In the genomic region with DNA sequence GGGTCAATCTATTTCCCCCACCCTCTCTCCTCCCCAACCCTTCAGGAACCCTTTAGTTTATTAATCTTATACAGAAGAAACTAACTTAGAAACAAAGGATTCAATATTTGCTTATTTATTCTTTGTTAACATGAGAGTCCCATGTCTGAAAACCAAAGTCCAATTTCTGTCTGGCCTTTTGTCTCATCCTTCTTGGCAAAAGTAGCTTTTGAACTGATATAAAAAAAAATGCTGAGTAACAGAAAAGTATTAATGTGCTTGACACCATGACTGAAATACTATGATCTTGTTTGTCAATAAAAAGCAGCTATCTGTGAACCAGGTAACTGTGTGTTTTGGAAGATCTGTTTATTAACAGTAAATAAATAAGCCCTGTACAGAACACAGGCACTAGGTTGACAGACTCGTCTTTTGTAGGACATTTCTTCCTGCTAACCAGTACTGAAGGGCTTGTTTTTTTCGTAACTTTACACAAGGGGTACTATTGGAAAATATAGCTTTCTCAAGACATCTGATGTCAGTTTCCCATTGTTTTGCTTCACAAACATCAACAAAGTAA, we compare ENCODE assay signal across 28 cellular contexts. TPM values are rescaled to one million over a fixed set of nuclear protein-coding genes. Genes with fewer than 3 reads are reported as not detected.
"Had no signal": no experiment of that assay in that cellular context is flagged by ENCODE, and none has a peak within 500 bp of the region (broad histone marks: within the 10 kb centered on the region; RNA-seq: fewer than 3 reads in every experiment).

No MANE protein-coding gene starts in this region.

- H3K36me3 Mint-ChIP-seq: activated naive CD4-positive, alpha-beta T cell treated with anti-CD3 and anti-CD28 coated beads, Interleukin-2, amount 50 U/mL, for 72 hours had no signal

- H3K27ac ChIP-seq: pancreas, psoas muscle, right atrium auricular region, thyroid gland, upper lobe of right lung had no signal

- H3K4me3 ChIP-seq: pancreas, psoas muscle, right atrium auricular region, thyroid gland, upper lobe of right lung had no signal

- DNase-seq: activated CD4-positive, alpha-beta T cell treated with anti-CD3 and anti-CD28 coated beads, Interleukin-2, amount 10 ng/mL, durations not matched to agents 24 days and 14 days; activated CD8-positive, alpha-beta T cell treated with anti-CD3 and anti-CD28 coated beads for 36 hours; aorta; effector memory CD4-positive, alpha-beta T cell; foreskin melanocyte; glutamatergic neuron; hippocampal formation; left ventricle myocardium superior; pancreas; psoas muscle; stimulated activated CD4-positive, alpha-beta T cell treated with anti-CD3 and anti-CD28 coated beads, Interleukin-12 subunit alpha, Interleukin-12 subunit beta, amount 100 ng/mL, for 4 hours; stimulated activated CD4-positive, alpha-beta T cell treated with anti-CD3 and anti-CD28 coated beads, Interleukin-4, amount 100 ng/mL, for 4 hours; substantia nigra; thyroid gland; upper lobe of right lung had no signal

- H3K4me1 Mint-ChIP-seq: activated CD4-positive, alpha-beta T cell treated with anti-CD3 and anti-CD28 coated beads, Interleukin-2, amount 10 ng/mL, durations not matched to agents 24 days and 14 days; activated T-helper 17 cell treated with anti-CD3 and anti-CD28 coated beads, Interleukin-2, amount 50 U/mL, for 72 hours; brain; central memory CD8-positive, alpha-beta T cell; nephron had no signal

- FAIRE-seq: colon, pancreas had no signal

- ATAC-seq: activated CD8-positive, alpha-beta T cell treated with anti-CD3 and anti-CD28 coated beads for 36 hours; activated naive CD4-positive, alpha-beta T cell treated with anti-CD3 and anti-CD28 coated beads, Interleukin-2, amount 50 U/mL, for 72 hours; activated T-helper 17 cell treated with anti-CD3 and anti-CD28 coated beads, Interleukin-2, amount 50 U/mL, for 72 hours; esophagus mucosa; left ventricle myocardium superior; pancreas; psoas muscle; upper lobe of right lung had no signal

- H3K27me3 ChIP-seq: pancreas, right atrium auricular region, thyroid gland, upper lobe of right lung had no signal

- H3K27ac Mint-ChIP-seq: activated CD4-positive, alpha-beta T cell treated with anti-CD3 and anti-CD28 coated beads, Interleukin-2, amount 10 ng/mL, durations not matched to agents 24 days and 14 days; activated T-helper 17 cell treated with anti-CD3 and anti-CD28 coated beads, Interleukin-2, amount 50 U/mL, for 72 hours; nephron; stimulated activated naive CD8-positive, alpha-beta T cell treated with anti-CD3 and anti-CD28 coated beads, Interleukin-15, Interleukin-2, amounts not matched to agents 100 ng/mL and 50 ng/mL, for 24 hours; T-helper 1 cell treated with Interleukin-12 subunit alpha and Interleukin-12 subunit beta and Interleukin-4 antibody, amounts not matched to agents 30 μg/mL and 1 μg/mL, for 36 hours had no signal

- H3K4me3 Mint-ChIP-seq: activated CD4-positive, alpha-beta T cell treated with anti-CD3 and anti-CD28 coated beads, Interleukin-2, amount 10 ng/mL, durations not matched to agents 24 days and 14 days; activated CD8-positive, alpha-beta T cell treated with anti-CD3 and anti-CD28 coated beads for 36 hours; activated T-helper 17 cell treated with anti-CD3 and anti-CD28 coated beads, Interleukin-2, amount 50 U/mL, for 72 hours; brain; central memory CD8-positive, alpha-beta T cell; memory B cell; nephron; stimulated activated naive CD8-positive, alpha-beta T cell treated with anti-CD3 and anti-CD28 coated beads, Interleukin-15, Interleukin-2, amounts not matched to agents 100 ng/mL and 50 ng/mL, for 24 hours; T-helper 1 cell treated with Interleukin-12 subunit alpha and Interleukin-12 subunit beta and Interleukin-4 antibody, amounts not matched to agents 30 μg/mL and 1 μg/mL, for 36 hours had no signal

- H3K27me3 Mint-ChIP-seq: activated CD4-positive, alpha-beta T cell treated with anti-CD3 and anti-CD28 coated beads, Interleukin-2, amount 10 ng/mL, durations not matched to agents 24 days and 14 days; activated CD8-positive, alpha-beta T cell treated with anti-CD3 and anti-CD28 coated beads for 36 hours; activated T-helper 17 cell treated with anti-CD3 and anti-CD28 coated beads, Interleukin-2, amount 50 U/mL, for 72 hours; brain; central memory CD8-positive, alpha-beta T cell; memory B cell; stimulated activated naive CD8-positive, alpha-beta T cell treated with anti-CD3 and anti-CD28 coated beads, Interleukin-15, Interleukin-2, amounts not matched to agents 100 ng/mL and 50 ng/mL, for 24 hours had no signal

- H3K9me3 Mint-ChIP-seq: activated CD4-positive, alpha-beta T cell treated with anti-CD3 and anti-CD28 coated beads, Interleukin-2, amount 10 ng/mL, durations not matched to agents 24 days and 14 days; activated CD8-positive, alpha-beta T cell treated with anti-CD3 and anti-CD28 coated beads for 36 hours; activated naive CD4-positive, alpha-beta T cell treated with anti-CD3 and anti-CD28 coated beads, Interleukin-2, amount 50 U/mL, for 72 hours; activated T-helper 17 cell treated with anti-CD3 and anti-CD28 coated beads, Interleukin-2, amount 50 U/mL, for 72 hours; brain; central memory CD8-positive, alpha-beta T cell; memory B cell; nephron; stimulated activated naive CD8-positive, alpha-beta T cell treated with anti-CD3 and anti-CD28 coated beads, Interleukin-15, Interleukin-2, amounts not matched to agents 100 ng/mL and 50 ng/mL, for 24 hours; T-helper 1 cell treated with Interleukin-12 subunit alpha and Interleukin-12 subunit beta and Interleukin-4 antibody, amounts not matched to agents 30 μg/mL and 1 μg/mL, for 36 hours had no signal

- H3K9me3 ChIP-seq: pancreas, psoas muscle, right atrium auricular region, thyroid gland, upper lobe of right lung had no signal

- H3K4me1 ChIP-seq: pancreas, psoas muscle, right atrium auricular region, thyroid gland, upper lobe of right lung had no signal

RNA-seq across cellular contexts. Expression of gene PLEKHH1, which starts 56.2 kb away (rescaled TPM):
- total RNA-seq: mononuclear cell, myocyte had no signal
